Comparison of ENCODE assay signal across 8 cellular contexts in the genomic region with DNA sequence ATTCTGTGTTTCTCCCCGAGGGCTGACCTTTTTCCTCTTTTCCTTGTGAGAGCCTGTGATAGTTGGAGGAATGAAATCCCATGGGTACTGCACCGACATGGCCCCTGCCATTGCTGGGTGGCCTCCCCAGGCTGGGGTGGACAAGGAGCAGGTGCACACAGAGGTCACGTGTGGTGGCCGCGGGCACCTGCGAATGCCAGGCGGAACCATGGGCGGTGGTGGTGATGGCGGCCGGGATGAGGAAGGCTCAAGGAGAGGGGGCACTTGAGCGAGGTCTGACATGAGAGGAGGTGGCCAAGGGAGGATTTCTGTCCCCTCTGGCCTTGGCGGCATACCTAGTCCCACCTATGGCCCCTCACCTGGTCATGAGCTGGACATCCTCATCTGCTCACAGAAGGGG.
"Had no signal": no experiment of that assay in that cellular context is flagged by ENCODE, and none has a peak within 500 bp of the region (broad histone marks: within the 10 kb centered on the region; RNA-seq: fewer than 3 reads in every experiment).

No MANE protein-coding gene starts in this region.

- DNase-seq: IMR-90, KBM-7, KG1 had no signal

- H3K27ac Mint-ChIP-seq: IgD-negative memory B cell had no signal

- FAIRE-seq: HepG2, HTR-8/SVneo, K562 had no signal

- ATAC-seq: HepG2, K562 had no signal

- H3K4me1 Mint-ChIP-seq: IgD-negative memory B cell had no signal

- H3K4me3 ChIP-seq: K562 had no signal

- H3K27ac ChIP-seq: HL-60 had no signal

- H3K36me3 Mint-ChIP-seq: IgD-negative memory B cell had no signal
